9 cellular contexts compared by ENCODE assay signal in the genomic region with DNA sequence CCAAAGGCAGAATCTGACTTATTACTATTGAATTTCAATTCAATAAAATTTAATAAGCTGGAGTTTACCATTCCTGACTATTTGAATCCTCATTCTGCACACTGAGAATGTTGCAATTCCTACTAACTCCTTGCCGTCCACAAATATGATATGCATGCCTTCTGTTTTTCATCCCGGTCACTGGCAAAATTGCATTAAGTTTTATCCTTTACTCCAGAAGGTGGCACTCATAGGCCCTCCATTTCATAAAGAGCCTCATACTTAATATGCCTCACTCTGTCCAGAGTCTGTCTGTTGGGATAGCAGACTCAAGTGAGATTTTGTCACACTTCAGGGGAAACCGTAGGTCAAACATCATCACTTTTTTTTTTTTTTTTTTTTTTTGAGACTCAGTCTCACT. TPM values are rescaled to one million over a fixed set of nuclear protein-coding genes. Genes with fewer than 3 reads are reported as not detected.
A peak's percentile ranks its signal among the peaks of the same experiment; 100 is the strongest.
DNase-seq lines count a peak whose midpoint lies in the region; ATAC-seq and TF ChIP-seq lines count a peak whose summit lies in the region.
"Had no signal": no experiment of that assay in that cellular context is flagged by ENCODE, and none has a peak within 500 bp of the region (broad histone marks: within the 10 kb centered on the region; RNA-seq: fewer than 3 reads in every experiment).

No MANE protein-coding gene starts in this region.

- H3K4me1 Mint-ChIP-seq in WTC11 = peaks cover 24% of the 10 kb centered on the region

- no peaks in the 10 kb centered on the region for H3K27me3 ChIP-seq in SJCRH30
- no peaks in the 10 kb centered on the region for H3K27me3 ChIP-seq in left ventricle myocardium inferior (ENCODE audit: low read depth)

- peak; percentile 68 for DNase-seq in AG04449 (ENCODE audit: low read depth, low spot score)
- DNase-seq in GM12865 (ENCODE audit: low read depth) = peak; percentile 29
- DNase-seq in SJCRH30 = peak; percentile 9 to 50
- DNase-seq in left ventricle myocardium inferior = no peak
- DNase-seq in WTC11 (ENCODE audit: low spot score) = no peak
- DNase-seq: activated naive CD8-positive, alpha-beta T cell treated with anti-CD3 and anti-CD28 coated beads, Interleukin-2, amount 10 ng/mL, durations not matched to agents 7 days and 5 days had no signal

- CTCF ChIA-PET in AG04449 (lab: Yijun Ruan, JAX) (interaction anchor here (1.0 to 11.3 kb wide), 8 partner anchors 9 to 145 kb away, joined by 3 to 147 read pairs (median 6); partner anchors contain the start of genes DEDD, KLHDC9, NIT1 and PFDN2), WTC11 (lab: Charles Lee) (interaction anchor here (0.7 to 1.3 kb wide), 8 partner anchors 11 to 157 kb away, joined by 3 to 7 read pairs (median 3); no protein-coding TSS in a partner anchor)

- no peaks in the 10 kb centered on the region for H3K4me1 ChIP-seq in SJCRH30
- H3K4me1 ChIP-seq in left ventricle myocardium inferior = peaks cover 16% of the 10 kb centered on the region

- no peaks in the 10 kb centered on the region for H3K27me3 Mint-ChIP-seq in WTC11 (ENCODE audit: low read depth)

- H3K27ac ChIP-seq in SJCRH30 = no peak overlapping the region
- no peak overlapping the region for H3K27ac ChIP-seq in left ventricle myocardium inferior (replicated peaks)

- H3K4me3 ChIP-seq in AG04449 (ENCODE audit: low read depth, low read length) = no peak overlapping the region
- no peak overlapping the region for H3K4me3 ChIP-seq in GM12865 (ENCODE audit: low read depth, low read length)
- H3K4me3 ChIP-seq in SJCRH30 = no peak overlapping the region
- H3K4me3 ChIP-seq in left ventricle myocardium inferior = no peak overlapping the region

- peaks cover 28% of the 10 kb centered on the region for H3K36me3 Mint-ChIP-seq in WTC11

- H3K9me3 Mint-ChIP-seq in WTC11 = no peaks in the 10 kb centered on the region
- H3K9me3 Mint-ChIP-seq: activated naive CD8-positive, alpha-beta T cell treated with anti-CD3 and anti-CD28 coated beads, Interleukin-2, amount 10 ng/mL, durations not matched to agents 7 days and 5 days had no signal

- H3K4me3 Mint-ChIP-seq in WTC11 = no peak overlapping the region
- H3K4me3 Mint-ChIP-seq: activated naive CD8-positive, alpha-beta T cell treated with anti-CD3 and anti-CD28 coated beads, Interleukin-2, amount 10 ng/mL, durations not matched to agents 7 days and 5 days had no signal

- no peaks in the 10 kb centered on the region for H3K9me3 ChIP-seq in SJCRH30 (replicated peaks)
- no peaks in the 10 kb centered on the region for H3K9me3 ChIP-seq in left ventricle myocardium inferior (replicated peaks)

- H3K36me3 ChIP-seq in SJCRH30 = no peaks in the 10 kb centered on the region
- peaks cover 3% of the 10 kb centered on the region for H3K36me3 ChIP-seq in left ventricle myocardium inferior

- no peak overlapping the region for H3K27ac Mint-ChIP-seq in WTC11
- H3K27ac Mint-ChIP-seq: activated naive CD8-positive, alpha-beta T cell treated with anti-CD3 and anti-CD28 coated beads, Interleukin-2, amount 10 ng/mL, durations not matched to agents 7 days and 5 days had no signal

- POLR2A ChIA-PET in AG04449 (lab: Yijun Ruan, JAX) = no interaction called here
- POLR2A ChIA-PET in WTC11 (lab: Charles Lee) = no interaction called here

- intact Hi-C loops in left ventricle myocardium inferior (cut with micrococcal nuclease) = loop anchor here (10.0 kb wide), 1 partner anchor 61 kb away; no protein-coding TSS in a partner anchor

- peak; percentile 33 for TF ChIP-seq CTCF in AG04449 (IDR thresholded peaks at IDR 0.05; ENCODE audit: insufficient read depth, low read length, missing control alignments)
- TF ChIP-seq CTCF in GM12865 (IDR thresholded peaks at IDR 0.05; ENCODE audit: insufficient read depth, low read depth, low read length, missing control alignments) = no peak
- TF ChIP-seq CTCF in left ventricle myocardium inferior (IDR thresholded peaks at IDR 0.05; ENCODE audit: borderline replicate concordance) = peak; percentile 45
- no peak for TF ChIP-seq CTCF in WTC11 (IDR thresholded peaks at IDR 0.05)

- ATAC-seq in HG02938 (IDR thresholded peaks at IDR 0.05; ENCODE audit: unreplicated experiment) (no peak), GM18909 (IDR thresholded peaks at IDR 0.05; ENCODE audit: poor library complexity, unreplicated experiment) (no peak), WTC11 (no peak), GM21576 (IDR thresholded peaks at IDR 0.05; ENCODE audit: unreplicated experiment) (no peak)

TF ChIP-seq in WTC11, 78 proteins besides CTCF, POLR2A, EP300 and RAD21:
- TF ChIP-seq TCF7 (CRISPR knock-in tag; IDR thresholded peaks at IDR 0.05; ENCODE audit: low read depth) (no peak), NFYB (CRISPR knock-in tag; conservative IDR thresholded peaks at IDR 0.05; ENCODE audit: low read depth) (no peak), HMGXB4 (CRISPR knock-in tag; IDR thresholded peaks at IDR 0.05) (no peak), ATF1 (CRISPR knock-in tag; IDR thresholded peaks at IDR 0.05) (no peak), ZNF121 (CRISPR knock-in tag; IDR thresholded peaks at IDR 0.05) (no peak), GTF2I (CRISPR knock-in tag; conservative IDR thresholded peaks at IDR 0.05) (no peak), IRF1 (CRISPR knock-in tag; IDR thresholded peaks at IDR 0.05) (no peak), ZNF219 (CRISPR knock-in tag; IDR thresholded peaks at IDR 0.05; ENCODE audit: borderline replicate concordance) (no peak)
- TF ChIP-seq, protein P1, sequence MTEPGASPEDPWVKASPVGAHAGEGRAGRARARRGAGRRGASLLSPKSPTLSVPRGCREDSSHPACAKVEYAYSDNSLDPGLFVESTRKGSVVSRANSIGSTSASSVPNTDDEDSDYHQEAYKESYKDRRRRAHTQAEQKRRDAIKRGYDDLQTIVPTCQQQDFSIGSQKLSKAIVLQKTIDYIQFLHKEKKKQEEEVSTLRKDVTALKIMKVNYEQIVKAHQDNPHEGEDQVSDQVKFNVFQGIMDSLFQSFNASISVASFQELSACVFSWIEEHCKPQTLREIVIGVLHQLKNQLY (CRISPR knock-in tag; IDR thresholded peaks at IDR 0.05) = no peak

RNA-seq across cellular contexts. Expression of gene F11R, which starts 27.4 kb away (rescaled TPM):
- not detected in 2 replicates for total RNA-seq in SJCRH30 (2014; rRNA removed; shearing (Covaris generic))
- total RNA-seq in left ventricle myocardium inferior (8.3 TPM), WTC11 (2021) (202 to 213 TPM (median 203 TPM) in 3 replicates)

RNA-seq across cellular contexts. Expression of gene ITLN2, which starts 38.9 kb away (rescaled TPM):
- total RNA-seq in SJCRH30 (2014; rRNA removed; shearing (Covaris generic)) = not detected in 2 replicates
- total RNA-seq in left ventricle myocardium inferior (0.19 TPM), WTC11 (2021) (5.9 to 7.8 TPM (median 7.0 TPM) in 3 replicates)
- total RNA-seq: activated naive CD8-positive, alpha-beta T cell treated with anti-CD3 and anti-CD28 coated beads, Interleukin-2, amount 10 ng/mL, durations not matched to agents 7 days and 5 days had no signal

RNA-seq across cellular contexts. Expression of gene TSTD1, which starts 45.2 kb away (rescaled TPM):
- not detected in 2 replicates for total RNA-seq in SJCRH30 (2014; rRNA removed; shearing (Covaris generic))
- total RNA-seq in left ventricle myocardium inferior = 13.4 TPM
- 74.5 to 107 TPM (median 100 TPM) in 3 replicates for total RNA-seq in WTC11 (2021)

RNA-seq across cellular contexts. Expression of gene USF1, which starts 52.2 kb away (rescaled TPM):
- total RNA-seq in SJCRH30 (2014; rRNA removed; shearing (Covaris generic)) = 65.6 and 66.4 TPM in 2 replicates
- total RNA-seq in left ventricle myocardium inferior (31.7 TPM), WTC11 (2021) (55.9 to 65.6 TPM (median 57.8 TPM) in 3 replicates)

Comparison
In these comparisons a context has a peak if more than half of its experiments do, and no peak if none do; other contexts are left out.
1. DNase-seq: peak in AG04449 (single experiment), GM12865 (single experiment) and SJCRH30 (2 of 2); none in left ventricle myocardium inferior (single experiment) and WTC11 (single experiment).
2. CTCF ChIP-seq: peak in AG04449 (single experiment) and left ventricle myocardium inferior (single experiment); none in GM12865 (single experiment) and WTC11 (single experiment).
3. RNA of gene F11R, which starts 27.4 kb away (total RNA-seq): 202 to 213 TPM in WTC11; 8.3 TPM in left ventricle myocardium inferior (single experiment) and not detected in SJCRH30; every median in the first group is over 10 times any median in the second.
4. RNA of gene TSTD1, which starts 45.2 kb away (total RNA-seq): 74.5 to 107 TPM in WTC11 and 13.4 TPM in left ventricle myocardium inferior (single experiment); not detected in SJCRH30; every median in the first group is over 10 times any median in the second.